ENCODE assay signal across 8 cellular contexts in genomic region chr13:32031025-32031814, GRCh38. TPM values are rescaled to one million over a fixed set of nuclear protein-coding genes. Genes with fewer than 3 reads are reported as not detected.
DNase-seq lines count a peak whose midpoint lies in the region; ATAC-seq and TF ChIP-seq lines count a peak whose summit lies in the region.

Gene FRY (plus strand): TSS chr13:32031774. CDS start chr13:32031796, 22 bp downstream.

- no peak for TF ChIP-seq EP300 in ovary (IDR thresholded peaks at IDR 0.05)

- ATAC-seq in GM21528 (IDR thresholded peaks at IDR 0.05; ENCODE audit: low FRiP score, unreplicated experiment), result peak; percentile 84
- ATAC-seq in activated naive CD8-positive, alpha-beta T cell treated with anti-CD3 and anti-CD28 coated beads, Interleukin-2, amount 10 ng/mL, durations not matched to agents 7 days and 5 days (ENCODE audit: low read depth), result peak; percentile 78
- ATAC-seq in Right ventricle myocardium inferior, result peak; percentile 86

- H3K9me3 Mint-ChIP-seq in activated naive CD8-positive, alpha-beta T cell treated with anti-CD3 and anti-CD28 coated beads, Interleukin-2, amount 10 ng/mL, durations not matched to agents 7 days and 5 days, result no peaks in the 10 kb centered on the region
- no peaks in the 10 kb centered on the region for H3K9me3 Mint-ChIP-seq in type B pancreatic cell

- no peaks in the 10 kb centered on the region for H3K27me3 ChIP-seq in ovary

- H3K9me3 ChIP-seq in ovary, result no peaks in the 10 kb centered on the region

- POLR2A ChIA-PET in activated naive CD8-positive, alpha-beta T cell treated with anti-CD3 and anti-CD28 coated beads, Interleukin-2, amount 10 ng/mL, durations not matched to agents 7 days and 5 days (lab: Charles Lee), result interaction anchor here (1.5 kb wide), 1 partner anchor 284 kb away, joined by 3 read pairs; the partner anchor contains the start of genes BRCA2 and ZAR1L

- H3K27ac ChIP-seq in ovary, result peak within 1 kb of the TSS; percentile 69 to 91

- DNase-seq in DMS79 (lab: John Stamatoyannopoulos, UW), result peak; percentile 39
- peak; percentile 68 for DNase-seq in HuH-7.5 (ENCODE audit: low spot score)
- DNase-seq in SK-N-DZ (ENCODE audit: low spot score), result peak; percentile 87
- peak; percentile 60 for DNase-seq in activated naive CD8-positive, alpha-beta T cell treated with anti-CD3 and anti-CD28 coated beads, Interleukin-2, amount 10 ng/mL, durations not matched to agents 7 days and 5 days
- DNase-seq in Right ventricle myocardium inferior (ENCODE audit: missing footprints), result peak; percentile 89
- DNase-seq in ovary, result peak; percentile 47 to 71 (median 65)
- peak; percentile 76 for DNase-seq in type B pancreatic cell (ENCODE audit: extremely low spot score, unreplicated experiment)

- H3K27ac Mint-ChIP-seq in activated naive CD8-positive, alpha-beta T cell treated with anti-CD3 and anti-CD28 coated beads, Interleukin-2, amount 10 ng/mL, durations not matched to agents 7 days and 5 days, result peak within 1 kb of the TSS; percentile 47
- peak within 1 kb of the TSS; percentile 80 for H3K27ac Mint-ChIP-seq in type B pancreatic cell

- H3K36me3 Mint-ChIP-seq in activated naive CD8-positive, alpha-beta T cell treated with anti-CD3 and anti-CD28 coated beads, Interleukin-2, amount 10 ng/mL, durations not matched to agents 7 days and 5 days, result no peaks in the 10 kb centered on the region
- no peaks in the 10 kb centered on the region for H3K36me3 Mint-ChIP-seq in type B pancreatic cell

- peak within 1 kb of the TSS; percentile 87 for H3K4me3 Mint-ChIP-seq in activated naive CD8-positive, alpha-beta T cell treated with anti-CD3 and anti-CD28 coated beads, Interleukin-2, amount 10 ng/mL, durations not matched to agents 7 days and 5 days
- H3K4me3 Mint-ChIP-seq in type B pancreatic cell, result peak within 1 kb of the TSS; percentile 92

- TF ChIP-seq CTCF in ovary (IDR thresholded peaks at IDR 0.05) (peak in 1 of 3 donors; percentile 25), type B pancreatic cell (conservative IDR thresholded peaks at IDR 0.05) (peak; percentile 32)

- no peaks in the 10 kb centered on the region for H3K4me1 ChIP-seq in ovary (ENCODE audit: insufficient read depth)

- TF ChIP-seq POLR2A in ovary (IDR thresholded peaks at IDR 0.05), result no peak

- H3K36me3 ChIP-seq in ovary, result no peaks in the 10 kb centered on the region

- H3K4me1 Mint-ChIP-seq in activated naive CD8-positive, alpha-beta T cell treated with anti-CD3 and anti-CD28 coated beads, Interleukin-2, amount 10 ng/mL, durations not matched to agents 7 days and 5 days, result peaks cover 12% of the 10 kb centered on the region
- peaks cover 23% of the 10 kb centered on the region for H3K4me1 Mint-ChIP-seq in type B pancreatic cell (ENCODE audit: unreplicated experiment)

- H3K4me3 ChIP-seq in ovary, result peak within 1 kb of the TSS; percentile 77

- intact Hi-C loops in Right ventricle myocardium inferior (cut with DNase I), result no loop called here
- intact Hi-C loops in ovary (cut with DNase I), result loop anchor here in 1 of 4 donors (5.0 kb wide), 1 partner anchor 281 kb away; no protein-coding TSS in a partner anchor

- H3K27me3 Mint-ChIP-seq in activated naive CD8-positive, alpha-beta T cell treated with anti-CD3 and anti-CD28 coated beads, Interleukin-2, amount 10 ng/mL, durations not matched to agents 7 days and 5 days, result peaks cover 35% of the 10 kb centered on the region
- peaks cover 7% of the 10 kb centered on the region for H3K27me3 Mint-ChIP-seq in type B pancreatic cell

- 0 to 1% (median 1%) methylated on average over 50 to 59 of the region's 59 CpGs for WGBS in ovary, 3 donors

RNA-seq across cellular contexts. Expression of gene FRY, which starts in this region (rescaled TPM):
- polyA plus RNA-seq in SK-N-DZ (2014; cell fraction: cytosol; rRNA removed), result 3.9 and 5.1 TPM in 2 replicates
- polyA plus RNA-seq in SK-N-DZ (2014; cell fraction: nucleus; rRNA removed), result 8.1 and 10.5 TPM in 2 replicates
- 1 to 10 TPM; 1.4 to 3.2 TPM for total RNA-seq in activated naive CD8-positive, alpha-beta T cell treated with anti-CD3 and anti-CD28 coated beads, Interleukin-2, amount 10 ng/mL, durations not matched to agents 7 days and 5 days
- total RNA-seq in Right ventricle myocardium inferior, result 146 TPM
- 10 to 100 TPM; 11.6 to 36.7 (median 19.0) TPM for total RNA-seq in ovary
- polyA plus RNA-seq in ovary, result 10 to 100 TPM; 19.4 to 33.6 TPM
- 11.4 and 13.4 TPM in 2 replicates for total RNA-seq in type B pancreatic cell (ENCODE audit: low replicate concordance)

Comparison
In these comparisons a context has a peak if more than half of its experiments do, and no peak if none do; other contexts are left out.
1. Peak in every context shown above with its lines: DNase-seq, ATAC-seq, H3K4me3 ChIP-seq and H3K27ac ChIP-seq.
2. DNase-seq: peak in every context shown above with its lines; median percentile 89 in Right ventricle myocardium inferior; 87 in SK-N-DZ; 76 in type B pancreatic cell; 68 in HuH-7.5; 65 in ovary; 60 in activated naive CD8-positive, alpha-beta T cell treated with anti-CD3 and anti-CD28 coated beads, Interleukin-2, amount 10 ng/mL, durations not matched to agents 7 days and 5 days; 39 in DMS79.